Comparison of ENCODE assay signal across 23 cellular contexts in the genomic region with DNA sequence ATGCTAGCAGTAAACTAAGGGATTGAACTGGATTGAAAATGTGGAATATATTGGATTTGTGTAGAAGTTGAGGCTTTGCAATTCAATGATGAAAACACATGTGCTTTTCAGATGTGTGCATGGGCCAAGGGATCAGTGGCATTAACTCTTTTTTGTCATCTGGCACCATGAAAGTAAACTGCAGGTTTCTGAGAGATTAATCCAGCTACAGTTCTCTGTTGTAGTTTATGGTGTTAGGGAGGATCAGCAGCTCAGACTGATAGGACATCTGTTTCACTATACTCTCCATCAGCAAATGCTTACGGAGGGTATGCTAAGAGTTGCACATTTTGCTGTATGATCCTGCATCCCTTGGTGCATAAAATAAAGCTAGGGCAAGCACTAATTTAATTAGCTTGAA.
"Had no signal": no experiment of that assay in that cellular context is flagged by ENCODE, and none has a peak within 500 bp of the region (broad histone marks: within the 10 kb centered on the region; RNA-seq: fewer than 3 reads in every experiment).

No MANE protein-coding gene starts in this region.

- DNase-seq: effector memory CD8-positive, alpha-beta T cell; foreskin fibroblast; immature natural killer cell; kidney; left colon; left ventricle myocardium superior; mesenchymal stem cell; naive B cell; posterior cingulate gyrus; sigmoid colon; stimulated activated CD4-positive, alpha-beta T cell treated with anti-CD3 and anti-CD28 coated beads, Interleukin-2, amount 100 ng/mL, for 24 hours; stimulated activated CD4-positive, alpha-beta T cell treated with anti-CD3 and anti-CD28 coated beads, Interleukin-4, amount 100 ng/mL, for 4 hours; stimulated activated naive B cell treated with anti-CD40 and anti-IgM and Interleukin-4, amounts not matched to agents 10 μg/mL and 1 μg/mL and 100 μg/mL, for 72 hours; stomach; substantia nigra; transverse colon had no signal

- H3K4me3 Mint-ChIP-seq: effector memory CD8-positive, alpha-beta T cell; immature natural killer cell; naive B cell; nephron; stimulated activated naive B cell treated with anti-CD40 and anti-IgM and Interleukin-4, amounts not matched to agents 10 μg/mL and 1 μg/mL and 100 μg/mL, for 72 hours had no signal

- H3K27ac Mint-ChIP-seq: effector memory CD8-positive, alpha-beta T cell; naive B cell; nephron; stimulated activated naive B cell treated with anti-CD40 and anti-IgM and Interleukin-4, amounts not matched to agents 10 μg/mL and 1 μg/mL and 100 μg/mL, for 72 hours had no signal

- H3K27me3 Mint-ChIP-seq: effector memory CD8-positive, alpha-beta T cell; naive B cell; stimulated activated naive B cell treated with anti-CD40 and anti-IgM and Interleukin-4, amounts not matched to agents 10 μg/mL and 1 μg/mL and 100 μg/mL, for 72 hours had no signal

- H3K36me3 ChIP-seq: esophagus muscularis mucosa, neutrophil, sigmoid colon, stomach, thoracic aorta, transverse colon had no signal

- H3K9me3 Mint-ChIP-seq: effector memory CD8-positive, alpha-beta T cell; naive B cell; nephron; stimulated activated naive B cell treated with anti-CD40 and anti-IgM and Interleukin-4, amounts not matched to agents 10 μg/mL and 1 μg/mL and 100 μg/mL, for 72 hours had no signal

- H3K27ac ChIP-seq: epithelial cell of prostate, esophagus muscularis mucosa, neutrophil, sigmoid colon, skin epidermis, stomach, thoracic aorta, transverse colon had no signal

- ATAC-seq: effector memory CD8-positive, alpha-beta T cell; left colon; left ventricle myocardium superior; stimulated activated naive B cell treated with anti-CD40 and anti-IgM and Interleukin-4, amounts not matched to agents 10 μg/mL and 1 μg/mL and 100 μg/mL, for 72 hours had no signal

- H3K27me3 ChIP-seq: esophagus muscularis mucosa, neutrophil, sigmoid colon, stomach, transverse colon had no signal

- H3K36me3 Mint-ChIP-seq: naive B cell; stimulated activated naive B cell treated with anti-CD40 and anti-IgM and Interleukin-4, amounts not matched to agents 10 μg/mL and 1 μg/mL and 100 μg/mL, for 72 hours had no signal

- H3K4me3 ChIP-seq: esophagus muscularis mucosa, lung, sigmoid colon, skin epidermis, stomach, thoracic aorta, transverse colon had no signal

- FAIRE-seq: kidney had no signal

- H3K9me3 ChIP-seq: esophagus muscularis mucosa, neutrophil, thoracic aorta, transverse colon had no signal

- H3K4me1 Mint-ChIP-seq: naive B cell; stimulated activated naive B cell treated with anti-CD40 and anti-IgM and Interleukin-4, amounts not matched to agents 10 μg/mL and 1 μg/mL and 100 μg/mL, for 72 hours had no signal
